Comparison of ENCODE assay signal across 27 cellular contexts in genomic region chr11:83222499-83222898, GRCh38. TPM values are rescaled to one million over a fixed set of nuclear protein-coding genes. Genes with fewer than 3 reads are reported as not detected.
A peak's percentile ranks its signal among the peaks of the same experiment; 100 is the strongest.
DNase-seq lines count a peak whose midpoint lies in the region; ATAC-seq and TF ChIP-seq lines count a peak whose summit lies in the region.
"Had no signal": no experiment of that assay in that cellular context is flagged by ENCODE, and none has a peak within 500 bp of the region (broad histone marks: within the 10 kb centered on the region; RNA-seq: fewer than 3 reads in every experiment).

No MANE protein-coding gene starts in this region.

- H3K27ac Mint-ChIP-seq in MCF 10A (ENCODE audit: low read depth, unreplicated experiment): no peak overlapping the region
- H3K27ac Mint-ChIP-seq: CD14-positive monocyte; CD8-positive, alpha-beta memory T cell; GM23338 had no signal

- H3K27me3 Mint-ChIP-seq in MCF 10A (ENCODE audit: insufficient read depth, unreplicated experiment): no peaks in the 10 kb centered on the region

- H4K20me1 ChIP-seq in mammary epithelial cell (ENCODE audit: insufficient read depth, low read length) (no peaks in the 10 kb centered on the region), PC-3 (ENCODE audit: low read length) (no peaks in the 10 kb centered on the region)

- H3K36me3 Mint-ChIP-seq in MCF 10A (ENCODE audit: insufficient read depth, unreplicated experiment): no peaks in the 10 kb centered on the region
- H3K36me3 Mint-ChIP-seq: CD14-positive monocyte; CD8-positive, alpha-beta memory T cell had no signal

- no peaks in the 10 kb centered on the region for H3K4me1 ChIP-seq in mammary epithelial cell (ENCODE audit: insufficient read depth, low read length)
- no peaks in the 10 kb centered on the region for H3K4me1 ChIP-seq in PC-3 (ENCODE audit: insufficient read depth, low read length)
- H3K4me1 ChIP-seq: BE2C had no signal

- H3K79me2 ChIP-seq in mammary epithelial cell (ENCODE audit: insufficient read depth, low read length) (no peaks in the 10 kb centered on the region), PC-3 (ENCODE audit: low read length) (no peaks in the 10 kb centered on the region)

- H3K27ac ChIP-seq in mammary epithelial cell (ENCODE audit: insufficient read depth, low read depth, low read length): no peak overlapping the region
- no peak overlapping the region for H3K27ac ChIP-seq in PC-3 (ENCODE audit: low read length)
- H3K27ac ChIP-seq in epithelial cell of prostate: no peak overlapping the region
- H3K27ac ChIP-seq: 22Rv1, HL-60, PC-9 had no signal

- POLR2A ChIA-PET in MCF 10A (lab: Yijun Ruan, JAX) (interaction anchor here (0.8 kb wide), 1 partner anchor 172 kb away, joined by 3 read pairs; no protein-coding TSS in a partner anchor), PC-3 (lab: Charles Lee; ENCODE audit: unreplicated experiment) (no interaction called here)

- no peaks in the 10 kb centered on the region for H3F3A ChIP-seq in PC-3 (ENCODE audit: low read length, unreplicated experiment)

- ATAC-seq in PC-3: peak; percentile 56; the same call in 1 of the 2 replicates
- no peak for ATAC-seq in stimulated activated naive CD8-positive, alpha-beta T cell treated with anti-CD3 and anti-CD28 coated beads, Interleukin-15, Interleukin-2, amounts not matched to agents 100 U/mL and 50 U/mL, for 24 hours
- ATAC-seq: GM23338 had no signal

- dilution Hi-C loops in mammary epithelial cell (cut with HindIII; ENCODE audit: low sequenced_read_pairs): no loop called here

- no peak overlapping the region for H3K4me2 ChIP-seq in mammary epithelial cell (ENCODE audit: insufficient read depth, low read depth, low read length)
- no peak overlapping the region for H3K4me2 ChIP-seq in PC-3 (ENCODE audit: low read length)
- H3K4me2 ChIP-seq: GM23338, PC-9 had no signal

- H3K9me3 ChIP-seq in mammary epithelial cell (replicated peaks; ENCODE audit: insufficient read depth, low read length): no peaks in the 10 kb centered on the region
- no peaks in the 10 kb centered on the region for H3K9me3 ChIP-seq in PC-3 (ENCODE audit: low read length)
- H3K9me3 ChIP-seq: BE2C had no signal

- intact Hi-C loops in mammary epithelial cell (cut with micrococcal nuclease) (no loop called here), MCF 10A (cut with micrococcal nuclease) (no loop called here), PC-3 (cut with micrococcal nuclease) (no loop called here)

- BruUV-seq in mammary epithelial cell (replicated peaks; lab: Mats Ljungman, UMichigan) (no TSS peak), MCF 10A (replicated peaks; lab: Mats Ljungman, UMichigan) (no TSS peak), PC-3 (replicated peaks; lab: Mats Ljungman, UMichigan) (no TSS peak)

- H3K36me3 ChIP-seq in mammary epithelial cell (ENCODE audit: insufficient read depth, low read length) (no peaks in the 10 kb centered on the region), PC-3 (ENCODE audit: low read depth, low read length) (no peaks in the 10 kb centered on the region)
- H3K36me3 ChIP-seq: BE2C had no signal

- in situ Hi-C loops in mammary epithelial cell (cut with MboI; ENCODE audit: low sequenced_read_pairs in 2 of 2): no loop called here

- H3K9ac ChIP-seq in mammary epithelial cell (ENCODE audit: insufficient read depth, low read length): no peak overlapping the region
- no peak overlapping the region for H3K9ac ChIP-seq in PC-3 (ENCODE audit: low read length)

- no peaks in the 10 kb centered on the region for H3K9me2 ChIP-seq in PC-3 (replicated peaks; ENCODE audit: low read length)

- CTCF ChIA-PET in mammary epithelial cell (lab: Charles Lee; ENCODE audit: low non-redundant PET) (no interaction called here), MCF 10A (lab: Yijun Ruan, JAX) (interaction anchor here (0.6 to 1.5 kb wide), 3 partner anchors 17 to 782 kb away, joined by 3 to 4 read pairs (median 4); no protein-coding TSS in a partner anchor), PC-3 (lab: Charles Lee) (no interaction called here)

- DNase-seq in mammary epithelial cell (peak; percentile 26), MCF 10A (ENCODE audit: unreplicated experiment) (no peak), PC-3 (peak; percentile 46), epithelial cell of prostate (ENCODE audit: low read depth, low spot score) (peak; percentile 10), skeletal muscle cell (ENCODE audit: low read depth) (peak; percentile 4), middle frontal gyrus (ENCODE audit: extremely low spot score, low spot score) (no peak), SK-N-DZ (ENCODE audit: low spot score) (no peak)
- DNase-seq in stimulated activated naive CD8-positive, alpha-beta T cell treated with anti-CD3 and anti-CD28 coated beads, Interleukin-15, Interleukin-2, amounts not matched to agents 100 U/mL and 50 U/mL, for 24 hours: no peak
- DNase-seq: BE2C; CD8-positive, alpha-beta memory T cell; DMS 273 treated with DMSO at 0.1 percent for 48 hours; DMS79; H9; Karpas-422; NCI-H1694; NCI-H2029 treated with DMSO at 0.1 percent for 48 hours; NCI-H446 treated with DMSO at 0.1 percent for 48 hours; NCI-H526; NCI-H82; NK-92 treated with Interleukin-12 subunit alpha and Interleukin-12 subunit beta, amount 100 ng/mL, for 24 hours; PC-9; Right ventricle myocardium superior; RPMI8226 had no signal

- H2AFZ ChIP-seq in mammary epithelial cell (ENCODE audit: low read depth, low read length) (peak overlapping the region; percentile 13), PC-3 (ENCODE audit: low read length) (no peak overlapping the region)
- H2AFZ ChIP-seq: PC-9 had no signal

- H3K4me3 Mint-ChIP-seq in MCF 10A (ENCODE audit: unreplicated experiment): no peak overlapping the region
- H3K4me3 Mint-ChIP-seq: CD14-positive monocyte; CD8-positive, alpha-beta memory T cell; GM23338; H9 had no signal

- peaks cover 6% of the 10 kb centered on the region for H3K4me1 Mint-ChIP-seq in MCF 10A (ENCODE audit: insufficient read depth, unreplicated experiment)
- H3K4me1 Mint-ChIP-seq: CD14-positive monocyte; CD8-positive, alpha-beta memory T cell; GM23338; H9 had no signal

- no peaks in the 10 kb centered on the region for H3K27me3 ChIP-seq in mammary epithelial cell (ENCODE audit: insufficient read depth, low read length)
- no peaks in the 10 kb centered on the region for H3K27me3 ChIP-seq in PC-3 (ENCODE audit: low read length)
- H3K27me3 ChIP-seq: BE2C had no signal

- no peak overlapping the region for H3K4me3 ChIP-seq in mammary epithelial cell (replicated peaks in 1 of 3; ENCODE audit: insufficient read depth in 1 of 3, low read depth in 2 of 3, low read length in 3 of 3)
- H3K4me3 ChIP-seq in PC-3 (ENCODE audit: low read length): no peak overlapping the region
- H3K4me3 ChIP-seq in skeletal muscle cell (ENCODE audit: low read depth, low read length): no peak overlapping the region
- H3K4me3 ChIP-seq: GM23338, PC-9 had no signal

- TF ChIP-seq CTCF in mammary epithelial cell (conservative IDR thresholded peaks at IDR 0.05 in 1 of 2, IDR thresholded peaks at IDR 0.05 in 1 of 2; ENCODE audit: extremely low read depth in 1 of 2, insufficient read depth in 1 of 2, low read depth in 1 of 2, low read length in 2 of 2): no peak
- TF ChIP-seq CTCF in MCF 10A (IDR thresholded peaks at IDR 0.05; ENCODE audit: unreplicated experiment): no peak
- no peak for TF ChIP-seq CTCF in PC-3 (conservative IDR thresholded peaks at IDR 0.05; ENCODE audit: low read depth, low read length)

- WGBS in mammary epithelial cell (ENCODE audit: low coverage, missing lambda C conversion rate): 21% methylated on average over 1 of the region's 1 CpG

- H3K9me3 Mint-ChIP-seq in MCF 10A (ENCODE audit: unreplicated experiment): no peaks in the 10 kb centered on the region
- H3K9me3 Mint-ChIP-seq: CD8-positive, alpha-beta memory T cell; GM23338; H9 had no signal

RNA-seq across cellular contexts. Expression of gene ANKRD42, which starts 29.0 kb away (rescaled TPM):
- total RNA-seq in mammary epithelial cell (10 to 100 TPM in 1 of 2 donors, 1 to 10 TPM in 1; 9.6 to 11.5 TPM), MCF 10A (2022) (8.6 and 13.5 TPM in 2 replicates), PC-3 (2014; rRNA removed) (6.6 and 11.2 TPM in 2 replicates)
- polyA plus RNA-seq in mammary epithelial cell: 3.6 TPM
- polyA minus RNA-seq in mammary epithelial cell: 1.8 TPM
- polyA plus RNA-seq in SK-N-DZ (2014; cell fraction: cytosol; rRNA removed): 1.7 and 3.2 TPM in 2 replicates
- 3.0 and 4.1 TPM in 2 replicates for polyA plus RNA-seq in SK-N-DZ (2014; cell fraction: nucleus; rRNA removed)

Comparison
In these comparisons a context has a peak if more than half of its experiments do, and no peak if none do; other contexts are left out.
1. DNase-seq: peak in mammary epithelial cell (single experiment), PC-3 (single experiment), epithelial cell of prostate (single experiment) and skeletal muscle cell (single experiment); none in MCF 10A (single experiment), stimulated activated naive CD8-positive, alpha-beta T cell treated with anti-CD3 and anti-CD28 coated beads, Interleukin-15, Interleukin-2, amounts not matched to agents 100 U/mL and 50 U/mL, for 24 hours (single experiment), middle frontal gyrus (single experiment) and SK-N-DZ (single experiment).